ENCODE assay signal across 9 cellular contexts in genomic region chr7:88759216-88759955, GRCh38. TPM values are rescaled to one million over a fixed set of nuclear protein-coding genes. Genes with fewer than 3 reads are reported as not detected.
A peak's percentile ranks its signal among the peaks of the same experiment; 100 is the strongest.
DNase-seq lines count a peak whose midpoint lies in the region; ATAC-seq, FAIRE-seq and TF ChIP-seq lines count a peak whose summit lies in the region.
"Had no signal": no experiment of that assay in that cellular context is flagged by ENCODE, and none has a peak within 500 bp of the region (broad histone marks: within the 10 kb centered on the region; RNA-seq: fewer than 3 reads in every experiment).

ZNF804B (plus strand) TSS chr7:88759700; CDS start chr7:88759977, 277 bp downstream.

- no peak for TF ChIP-seq CTCF in kidney (IDR thresholded peaks at IDR 0.05; ENCODE audit: borderline replicate concordance, extremely low read depth, insufficient read depth)
- no peak for TF ChIP-seq CTCF in stomach (IDR thresholded peaks at IDR 0.05)

- H3K4me1 Mint-ChIP-seq in activated naive CD8-positive, alpha-beta T cell treated with anti-CD3 and anti-CD28 coated beads for 36 hours: peaks cover 3% of the 10 kb centered on the region

- intact Hi-C loops in kidney (cut with DNase I) (no loop called here), stomach (cut with DNase I; ENCODE audit: low total_unique reads) (no loop called here)

- TF ChIP-seq EP300 in stomach (IDR thresholded peaks at IDR 0.05): no peak

- FAIRE-seq in kidney (lab: Jason Lieb, UNC): no peak

- H3K36me3 ChIP-seq in kidney (ENCODE audit: control insufficient read depth in 1 of 2, insufficient read depth in 2 of 2, low read length in 2 of 2) (no peaks in the 10 kb centered on the region), stomach (no peaks in the 10 kb centered on the region)

- H3K36me3 Mint-ChIP-seq in activated naive CD8-positive, alpha-beta T cell treated with anti-CD3 and anti-CD28 coated beads for 36 hours: no peaks in the 10 kb centered on the region
- H3K36me3 Mint-ChIP-seq: IgD-negative memory B cell had no signal

- DNase-seq in NCI-H2081 (lab: John Stamatoyannopoulos, UW) (peak; percentile 70 to 80), NCI-H2081 treated with DMSO at 0.1 percent for 48 hours (lab: John Stamatoyannopoulos, UW) (no peak), kidney (peak; percentile 70), stomach (no peak), midbrain (lab: John Stamatoyannopoulos, UW) (no peak), cortex of kidney (lab: John Stamatoyannopoulos, UW) (no peak)
- DNase-seq in activated naive CD8-positive, alpha-beta T cell treated with anti-CD3 and anti-CD28 coated beads for 36 hours: peak; percentile 12

- H3K4me1 ChIP-seq in kidney (ENCODE audit: control insufficient read depth in 1 of 2, insufficient read depth in 1 of 2, low read depth in 1 of 2, low read length in 2 of 2): peaks cover 3 to 6% of the 10 kb centered on the region in 2 donors
- H3K4me1 ChIP-seq in stomach: peaks cover 16 to 20% (median 19%) of the 10 kb centered on the region in 4 donors

- no peak for ATAC-seq in HG03039 (IDR thresholded peaks at IDR 0.05; ENCODE audit: unreplicated experiment)

- WGBS in stomach, 5 donors: 1 to 3% (median 2%) methylated on average over 25 to 64 of the region's 64 CpGs

- H3K9me3 Mint-ChIP-seq in activated naive CD8-positive, alpha-beta T cell treated with anti-CD3 and anti-CD28 coated beads for 36 hours: peaks cover 1% of the 10 kb centered on the region
- H3K9me3 Mint-ChIP-seq: IgD-negative memory B cell had no signal

- peak within 1 kb of the TSS; percentile 25 for H3K4me3 ChIP-seq in kidney (ENCODE audit: low read length in 2 of 2)
- H3K4me3 ChIP-seq in stomach: peak within 1 kb of the TSS; percentile 33 to 50 (median 44)

- peaks cover 16 to 70% (median 36%) of the 10 kb centered on the region in 3 donors for H3K27me3 ChIP-seq in stomach

- no peak for TF ChIP-seq POLR2A in stomach (IDR thresholded peaks at IDR 0.05)

- no peak within 1 kb of the TSS for H3K27ac ChIP-seq in kidney (ENCODE audit: low read depth in 2 of 2, low read length in 2 of 2)
- no peak within 1 kb of the TSS for H3K27ac ChIP-seq in stomach

- no peak within 1 kb of the TSS for H3K9ac ChIP-seq in kidney (ENCODE audit: low read length in 2 of 2)

- H3K9me3 ChIP-seq in kidney (ENCODE audit: control insufficient read depth in 1 of 2, low read length in 2 of 2) (no peaks in the 10 kb centered on the region), stomach (no peaks in the 10 kb centered on the region)

- peak within 1 kb of the TSS; percentile 40 for H3K4me3 Mint-ChIP-seq in activated naive CD8-positive, alpha-beta T cell treated with anti-CD3 and anti-CD28 coated beads for 36 hours

- H3K27me3 Mint-ChIP-seq in activated naive CD8-positive, alpha-beta T cell treated with anti-CD3 and anti-CD28 coated beads for 36 hours: peaks cover 73% of the 10 kb centered on the region

- no peak within 1 kb of the TSS for H3K27ac Mint-ChIP-seq in activated naive CD8-positive, alpha-beta T cell treated with anti-CD3 and anti-CD28 coated beads for 36 hours
- H3K27ac Mint-ChIP-seq: IgD-negative memory B cell had no signal

RNA-seq across cellular contexts. Expression of gene ZNF804B, which starts in this region (rescaled TPM):
- total RNA-seq in activated naive CD8-positive, alpha-beta T cell treated with anti-CD3 and anti-CD28 coated beads for 36 hours: not detected
- 0.19 TPM for total RNA-seq in kidney
- not detected for polyA plus RNA-seq in kidney (ENCODE audit: insufficient read depth, low read depth, low replicate concordance)
- total RNA-seq in stomach: under 1 TPM in 1 of 5 donors, not detected in 4; 0.37 TPM
- not detected for polyA plus RNA-seq in stomach
- polyA plus RNA-seq: IgD-negative memory B cell had no signal

Comparison
In these comparisons a context has a peak if more than half of its experiments do, and no peak if none do; other contexts are left out.
1. DNase-seq: peak in NCI-H2081 (2 of 2); none in NCI-H2081 treated with DMSO at 0.1 percent for 48 hours (single experiment), stomach (single experiment), midbrain (single experiment) and cortex of kidney (single experiment).
2. Peak in DNase-seq in activated naive CD8-positive, alpha-beta T cell treated with anti-CD3 and anti-CD28 coated beads for 36 hours; RNA of the gene not detected or under 1 TPM.
3. Peak in DNase-seq and H3K4me3 ChIP-seq in kidney; RNA of the gene not detected or under 1 TPM.